23 cellular contexts compared by ENCODE assay signal in genomic region chr5:147466581-147466980, GRCh38. TPM values are rescaled to one million over a fixed set of nuclear protein-coding genes. Genes with fewer than 3 reads are reported as not detected.
DNase-seq lines count a peak whose midpoint lies in the region; ATAC-seq and TF ChIP-seq lines count a peak whose summit lies in the region.
"Had no signal": no experiment of that assay in that cellular context is flagged by ENCODE, and none has a peak within 500 bp of the region (broad histone marks: within the 10 kb centered on the region; RNA-seq: fewer than 3 reads in every experiment).

No MANE protein-coding gene starts in this region.

- H3K4me3 ChIP-seq in lower lobe of right lung = no peak overlapping the region
- H3K4me3 ChIP-seq in subcutaneous abdominal adipose tissue (ENCODE audit: low read depth in 1 of 5, low read length in 5 of 5) = no peak overlapping the region
- H3K4me3 ChIP-seq: prostate gland, spleen, stomach, upper lobe of left lung had no signal

- peak; percentile 27 for DNase-seq in NCI-H82 (lab: John Stamatoyannopoulos, UW)
- DNase-seq in NCI-H82 treated with DMSO at 0.1 percent for 48 hours (lab: John Stamatoyannopoulos, UW; ENCODE audit: unreplicated experiment) = no peak
- peak; percentile 75 for DNase-seq in dermis blood vessel endothelial cell
- no peak for DNase-seq in lower lobe of right lung
- no peak for DNase-seq in putamen (ENCODE audit: low spot score)
- DNase-seq: activated CD4-positive, alpha-beta T cell treated with anti-CD3 and anti-CD28 coated beads for 48 hours; activated CD8-positive, alpha-beta memory T cell treated with anti-CD3 and anti-CD28 coated beads, Interleukin-2, amount 10 ng/mL, durations not matched to agents 7 days and 5 days; Caco-2; cortex of kidney; hippocampal formation; NCI-H1417; NCI-H2171; SHP77; spleen; stomach; T-cell; upper lobe of left lung had no signal

- H3K9ac ChIP-seq in subcutaneous abdominal adipose tissue (ENCODE audit: low read length in 5 of 5) = no peak overlapping the region

- intact Hi-C loops in lower lobe of right lung (cut with DNase I) = no loop called here

- TF ChIP-seq CTCF in lower lobe of right lung (IDR thresholded peaks at IDR 0.05) = no peak

- H3K4me1 ChIP-seq in lower lobe of right lung = peaks cover 9% of the 10 kb centered on the region
- peaks cover 2 to 26% (median 6%) of the 10 kb centered on the region in 5 donors for H3K4me1 ChIP-seq in subcutaneous abdominal adipose tissue (ENCODE audit: control insufficient read depth in 5 of 5, insufficient read depth in 5 of 5, low read length in 5 of 5)
- H3K4me1 ChIP-seq: prostate gland had no signal

- H3K27ac ChIP-seq in lower lobe of right lung (peak overlapping the region; percentile 21), subcutaneous abdominal adipose tissue (ENCODE audit: low read depth, low read length) (peak overlapping the region; percentile 12)
- H3K27ac ChIP-seq: prostate gland, stomach had no signal

- ATAC-seq in lower lobe of right lung = peak in 1 of 2 donors; percentile 24
- ATAC-seq in HG02884 (IDR thresholded peaks at IDR 0.05; ENCODE audit: unreplicated experiment) = no peak
- ATAC-seq in GM21515 (IDR thresholded peaks at IDR 0.05; ENCODE audit: unreplicated experiment) = no peak
- ATAC-seq: activated CD8-positive, alpha-beta memory T cell treated with anti-CD3 and anti-CD28 coated beads, Interleukin-2, amount 10 ng/mL, durations not matched to agents 7 days and 5 days; activated T-helper 17 cell treated with anti-CD3 and anti-CD28 coated beads, Interleukin-2, amount 50 U/mL, for 72 hours; natural killer cell treated with Interleukin-12 subunit alpha and Interleukin-12 subunit beta and Interleukin-15 and Interleukin-18, amount 100 ng/mL, for 72 hours; T-cell had no signal

- H3K9me3 ChIP-seq in lower lobe of right lung = no peaks in the 10 kb centered on the region
- no peaks in the 10 kb centered on the region for H3K9me3 ChIP-seq in subcutaneous abdominal adipose tissue (ENCODE audit: control insufficient read depth in 5 of 5, low read length in 5 of 5)
- H3K9me3 ChIP-seq: Caco-2, prostate gland, spleen, stomach, upper lobe of left lung had no signal

- H3K27me3 ChIP-seq in lower lobe of right lung (ENCODE audit: low read depth) (no peaks in the 10 kb centered on the region), subcutaneous abdominal adipose tissue (ENCODE audit: control insufficient read depth in 5 of 5, insufficient read depth in 4 of 5, low read length in 5 of 5) (peaks cover 0 to 2% (median 0%) of the 10 kb centered on the region in 5 donors)
- H3K27me3 ChIP-seq: spleen, stomach, upper lobe of left lung had no signal

- H3K36me3 ChIP-seq in lower lobe of right lung (no peaks in the 10 kb centered on the region), subcutaneous abdominal adipose tissue (ENCODE audit: control insufficient read depth in 5 of 5, insufficient read depth in 5 of 5, low read length in 5 of 5) (no peaks in the 10 kb centered on the region)
- H3K36me3 ChIP-seq: prostate gland, spleen, stomach, upper lobe of left lung had no signal

RNA-seq across cellular contexts. Expression of gene DPYSL3, which starts 43.3 kb away (rescaled TPM):
- 37.1 and 50.0 TPM in 2 replicates for total RNA-seq in dermis blood vessel endothelial cell
- 45.7 TPM for total RNA-seq in lower lobe of right lung

Comparison
In these comparisons a context has a peak if more than half of its experiments do, and no peak if none do; other contexts are left out.
1. DNase-seq: peak in NCI-H82 (single experiment) and dermis blood vessel endothelial cell (single experiment); none in NCI-H82 treated with DMSO at 0.1 percent for 48 hours (single experiment), lower lobe of right lung (single experiment) and putamen (single experiment).